30 cellular contexts compared by ENCODE assay signal in genomic region chr1:25869909-25870606, GRCh38. TPM values are rescaled to one million over a fixed set of nuclear protein-coding genes. Genes with fewer than 3 reads are reported as not detected.
DNase-seq lines count a peak whose midpoint lies in the region; ATAC-seq, FAIRE-seq and TF ChIP-seq lines count a peak whose summit lies in the region.
"Had no signal": no experiment of that assay in that cellular context is flagged by ENCODE, and none has a peak within 500 bp of the region (broad histone marks: within the 10 kb centered on the region; RNA-seq: fewer than 3 reads in every experiment).

No MANE protein-coding gene starts in this region.

- H3K9me3 ChIP-seq in A549 (no peaks in the 10 kb centered on the region), HEK293 (ENCODE audit: control insufficient read depth, insufficient read depth, low read depth, low read length) (no peaks in the 10 kb centered on the region), esophagus muscularis mucosa (no peaks in the 10 kb centered on the region)
- H3K9me3 ChIP-seq: BE2C, psoas muscle, transverse colon had no signal

- H3K4me1 ChIP-seq in A549 (peaks cover 62% of the 10 kb centered on the region), HEK293 (ENCODE audit: control insufficient read depth, insufficient read depth, low read length) (no peaks in the 10 kb centered on the region), esophagus muscularis mucosa (peaks cover 20 to 43% (median 40%) of the 10 kb centered on the region in 4 donors)
- H3K4me1 ChIP-seq: BE2C had no signal

- WGBS in A549 (ENCODE audit: missing lambda C conversion rate): 100% methylated on average over 3 of the region's 6 CpGs
- WGBS in esophagus muscularis mucosa: 71% methylated on average over 4 of the region's 6 CpGs

- TF ChIP-seq RAD21 in A549 (conservative IDR thresholded peaks at IDR 0.05 in 1 of 2, IDR thresholded peaks at IDR 0.05 in 1 of 2): no peak

- no peak for TF ChIP-seq CTCF in A549 (IDR thresholded peaks at IDR 0.05)
- no peak for TF ChIP-seq CTCF in HEK293 (tag by site-specific recombination; IDR thresholded peaks at IDR 0.05)
- TF ChIP-seq CTCF in WTC11 (IDR thresholded peaks at IDR 0.05): no peak
- TF ChIP-seq CTCF in esophagus muscularis mucosa (IDR thresholded peaks at IDR 0.05): no peak

- H3K4me1 Mint-ChIP-seq in WTC11: peaks cover 26% of the 10 kb centered on the region

- H3K36me3 ChIP-seq in HEK293 (ENCODE audit: control insufficient read depth in 2 of 2, insufficient read depth in 1 of 2, low read length in 2 of 2): peaks cover 0 to 11% of the 10 kb centered on the region in 2 experiments; a peak in 1 of 3 replicates
- H3K36me3 ChIP-seq in esophagus muscularis mucosa: peaks cover 0 to 24% (median 10%) of the 10 kb centered on the region in 4 donors
- H3K36me3 ChIP-seq: BE2C, transverse colon had no signal

- H3K4me3 ChIP-seq in A549: no peak overlapping the region
- H3K4me3 ChIP-seq in HEK293 (ENCODE audit: low read depth, low read length): no peak overlapping the region
- no peak overlapping the region for H3K4me3 ChIP-seq in esophagus muscularis mucosa
- H3K4me3 ChIP-seq: psoas muscle, transverse colon had no signal

- CTCF ChIA-PET in A549 (lab: Yijun Ruan, JAX): no interaction called here
- CTCF ChIA-PET in HEK293 (lab: Yijun Ruan, JAX): interaction anchor here (0.6 to 0.7 kb wide), 2 partner anchors 292 to 547 kb away, joined by 3 to 5 read pairs; no protein-coding TSS in a partner anchor
- CTCF ChIA-PET in WTC11 (lab: Charles Lee): interaction anchor here (1.4 kb wide), 1 partner anchor 26 kb away, joined by 5 read pairs; no protein-coding TSS in a partner anchor

- H3K27me3 Mint-ChIP-seq in WTC11 (ENCODE audit: low read depth): no peaks in the 10 kb centered on the region
- H3K27me3 Mint-ChIP-seq: naive B cell, T-helper 17 cell had no signal

- no peak overlapping the region for H3K27ac Mint-ChIP-seq in WTC11
- H3K27ac Mint-ChIP-seq: activated CD4-positive, alpha-beta memory T cell treated with anti-CD3 and anti-CD28 coated beads, Interleukin-2, amount 10 ng/mL, durations not matched to agents 7 days and 5 days; activated naive CD4-positive, alpha-beta T cell treated with anti-CD3 and anti-CD28 coated beads, Interleukin-2, amount 50 U/mL, for 72 hours; activated T-helper 2 cell treated with anti-CD3 and anti-CD28 coated beads, Interferon-gamma antibody, Interleukin-2, Interleukin-4, amounts not matched to agents 10 μg/mL and 5 μg/mL and 100 μg/mL, durations not matched to agents 14 hours and 24 hours and 36 hours; immature natural killer cell; T-helper 17 cell had no signal

- no peak overlapping the region for H3K4me3 Mint-ChIP-seq in WTC11
- H3K4me3 Mint-ChIP-seq: activated CD4-positive, alpha-beta memory T cell treated with anti-CD3 and anti-CD28 coated beads, Interleukin-2, amount 10 ng/mL, durations not matched to agents 7 days and 5 days; H9; immature natural killer cell; T-helper 17 cell had no signal

- peak overlapping the region in 1 of 2 experiments; percentile 41; a peak in 1 of 6 replicates for H3K27ac ChIP-seq in A549
- no peak overlapping the region for H3K27ac ChIP-seq in HEK293 (ENCODE audit: extremely low read depth, low read depth, low read length)
- H3K27ac ChIP-seq in esophagus muscularis mucosa (replicated peaks in 1 of 4): no peak overlapping the region
- H3K27ac ChIP-seq: HL-60, psoas muscle, transverse colon had no signal

- H3K9me3 Mint-ChIP-seq in WTC11: no peaks in the 10 kb centered on the region
- H3K9me3 Mint-ChIP-seq: activated CD4-positive, alpha-beta memory T cell treated with anti-CD3 and anti-CD28 coated beads, Interleukin-2, amount 10 ng/mL, durations not matched to agents 7 days and 5 days; activated naive CD4-positive, alpha-beta T cell treated with anti-CD3 and anti-CD28 coated beads, Interleukin-2, amount 50 U/mL, for 72 hours; activated T-helper 2 cell treated with anti-CD3 and anti-CD28 coated beads, Interferon-gamma antibody, Interleukin-2, Interleukin-4, amounts not matched to agents 10 μg/mL and 5 μg/mL and 100 μg/mL, durations not matched to agents 14 hours and 24 hours and 36 hours; H9; immature natural killer cell; naive B cell had no signal

- peak overlapping the region; percentile 51; the same call in 1 of the 3 replicates for H3K4me2 ChIP-seq in A549

- DNase-seq in A549 (ENCODE audit: low read depth in 1 of 2, low spot score in 1 of 2): no peak
- peak; percentile 29 for DNase-seq in WTC11 (ENCODE audit: low spot score)
- peak; percentile 28 for DNase-seq in mesenteric fat pad (ENCODE audit: low spot score)
- DNase-seq in medulla oblongata (ENCODE audit: extremely low spot score): no peak
- no peak for DNase-seq in OCI-M1 (lab: John Stamatoyannopoulos, UW)
- DNase-seq in NCI-H226: no peak
- DNase-seq in esophagus muscularis mucosa (ENCODE audit: extremely low spot score): no peak
- DNase-seq: activated CD4-positive, alpha-beta memory T cell treated with anti-CD3 and anti-CD28 coated beads, Interleukin-2, amount 10 ng/mL, durations not matched to agents 7 days and 5 days; amygdala; BE2C; H9; hippocampal formation; immature natural killer cell; midbrain; MV-4-11; naive B cell; NCI-H510A; occipital lobe; stimulated activated CD4-positive, alpha-beta T cell treated with anti-CD3 and anti-CD28 coated beads, Interleukin-15, amount 100 ng/mL, for 24 hours; stimulated activated CD4-positive, alpha-beta T cell treated with anti-CD3 and anti-CD28 coated beads, Interleukin-4, amount 100 ng/mL, for 4 hours; T-helper 17 cell; transverse colon had no signal

- no peaks in the 10 kb centered on the region for H3K36me3 Mint-ChIP-seq in WTC11
- H3K36me3 Mint-ChIP-seq: activated naive CD4-positive, alpha-beta T cell treated with anti-CD3 and anti-CD28 coated beads, Interleukin-2, amount 50 U/mL, for 72 hours; immature natural killer cell; naive B cell had no signal

- POLR2A ChIA-PET in A549 (lab: Yijun Ruan, JAX): no interaction called here
- POLR2A ChIA-PET in HEK293 (lab: Yijun Ruan, JAX): no interaction called here
- POLR2A ChIA-PET in WTC11 (lab: Charles Lee): interaction anchor here (1.2 kb wide), 1 partner anchor 48 kb away, joined by 3 read pairs; no protein-coding TSS in a partner anchor

- no peak for ATAC-seq in A549
- ATAC-seq in WTC11: peak; percentile 36
- ATAC-seq: activated naive CD4-positive, alpha-beta T cell treated with anti-CD3 and anti-CD28 coated beads, Interleukin-2, amount 50 U/mL, for 72 hours; left lobe of liver; psoas muscle; T-helper 17 cell had no signal

- no peaks in the 10 kb centered on the region for H3K27me3 ChIP-seq in esophagus muscularis mucosa
- H3K27me3 ChIP-seq: BE2C, transverse colon had no signal

- no peak for TF ChIP-seq EP300 in A549 (IDR thresholded peaks at IDR 0.05)
- no peak for TF ChIP-seq EP300 in esophagus muscularis mucosa (IDR thresholded peaks at IDR 0.05)

- no peak for FAIRE-seq in A549 (lab: Jason Lieb, UNC)
- FAIRE-seq: endothelial cell of umbilical vein, GM12891 had no signal

- intact Hi-C loops in esophagus muscularis mucosa (cut with DNase I): no loop called here

- no peak for TF ChIP-seq POLR2A in A549 (IDR thresholded peaks at IDR 0.05; ENCODE audit: low read length)
- no peak for TF ChIP-seq POLR2A in esophagus muscularis mucosa (IDR thresholded peaks at IDR 0.05; ENCODE audit: low read depth)

TF ChIP-seq in A549, 52 proteins besides CTCF, POLR2A, EP300 and RAD21 (continues in another document):
- TF ChIP-seq TP53 (CRISPR knock-in tag; IDR thresholded peaks at IDR 0.05): no peak
- TF ChIP-seq RNF2 (IDR thresholded peaks at IDR 0.05; ENCODE audit: borderline replicate concordance, low read depth): no peak

TF ChIP-seq in WTC11, 78 proteins besides CTCF, POLR2A, EP300 and RAD21 (continues in another document):
- TF ChIP-seq JAZF1 (CRISPR knock-in tag; IDR thresholded peaks at IDR 0.05): no peak
- no peak for TF ChIP-seq IRF2 (CRISPR knock-in tag; IDR thresholded peaks at IDR 0.05; ENCODE audit: borderline replicate concordance, low read depth)

RNA-seq across cellular contexts. Expression of gene PAQR7, which starts 5.5 kb away (rescaled TPM):
- polyA plus RNA-seq in A549 (2011; rRNA removed): 2.3 and 3.4 TPM in 2 replicates
- 2.6 and 4.0 TPM in 2 replicates for polyA plus RNA-seq in A549 (2012; cell fraction: cytosol; rRNA removed)
- 6.9 and 7.4 TPM in 2 replicates for polyA plus RNA-seq in A549 (2012; cell fraction: nucleus; rRNA removed)
- polyA plus RNA-seq in A549 (2017; fragmentation: RNase III; extraction: RNeasy Plus Mini Kit Qiagen cat#74134 plus additional on column Dnase treatment): 5.9 to 6.4 TPM (median 6.0 TPM) in 3 replicates
- polyA minus RNA-seq in A549 (2011; rRNA and poly(A)+ RNA removed): 8.5 and 10.1 TPM in 2 replicates
- total RNA-seq in WTC11 (2021): 6.7 to 9.1 TPM (median 8.4 TPM) in 3 replicates
- total RNA-seq in mesenteric fat pad: 7.2 TPM
- total RNA-seq in esophagus muscularis mucosa: 1 to 10 TPM; 4.6 to 9.3 (median 8.0) TPM

RNA-seq across cellular contexts. Expression of gene AUNIP, which starts 10.8 kb away (rescaled TPM):
- polyA plus RNA-seq in A549 (2011; rRNA removed): 6.6 and 8.4 TPM in 2 replicates
- 4.5 and 5.2 TPM in 2 replicates for polyA plus RNA-seq in A549 (2012; cell fraction: cytosol; rRNA removed)
- 2.0 and 2.9 TPM in 2 replicates for polyA plus RNA-seq in A549 (2012; cell fraction: nucleus; rRNA removed)
- polyA plus RNA-seq in A549 (2017; fragmentation: RNase III; extraction: RNeasy Plus Mini Kit Qiagen cat#74134 plus additional on column Dnase treatment): 5.6 to 7.3 TPM (median 6.5 TPM) in 3 replicates
- polyA minus RNA-seq in A549 (2011; rRNA and poly(A)+ RNA removed): 5.2 and 6.7 TPM in 2 replicates
- 14.2 to 16.1 TPM (median 15.1 TPM) in 3 replicates for total RNA-seq in WTC11 (2021)
- total RNA-seq in mesenteric fat pad: not detected
- not detected for total RNA-seq in esophagus muscularis mucosa
- total RNA-seq: left lobe of liver had no signal

RNA-seq across cellular contexts. Expression of gene STMN1, which starts 36.2 kb away (rescaled TPM):
- 75.3 and 82.4 TPM in 2 replicates for polyA plus RNA-seq in A549 (2011; rRNA removed)
- 48.1 and 55.7 TPM in 2 replicates for polyA plus RNA-seq in A549 (2012; cell fraction: cytosol; rRNA removed)
- polyA plus RNA-seq in A549 (2012; cell fraction: nucleus; rRNA removed): 18.1 and 32.8 TPM in 2 replicates
- 145 to 177 TPM (median 147 TPM) in 3 replicates for polyA plus RNA-seq in A549 (2017; fragmentation: RNase III; extraction: RNeasy Plus Mini Kit Qiagen cat#74134 plus additional on column Dnase treatment)
- polyA minus RNA-seq in A549 (2011; rRNA and poly(A)+ RNA removed): 10.2 and 10.9 TPM in 2 replicates
- total RNA-seq in WTC11 (2021): 418 to 483 TPM (median 458 TPM) in 3 replicates
- 39.3 TPM for total RNA-seq in mesenteric fat pad
- 10 to 100 TPM; 15.0 to 25.7 (median 16.8) TPM for total RNA-seq in esophagus muscularis mucosa

RNA-seq across cellular contexts. Expression of gene MTFR1L, which starts 50.3 kb away (rescaled TPM):
- polyA plus RNA-seq in A549 (2011; rRNA removed): 26.1 and 33.0 TPM in 2 replicates
- 27.5 and 30.1 TPM in 2 replicates for polyA plus RNA-seq in A549 (2012; cell fraction: cytosol; rRNA removed)
- 24.6 and 27.8 TPM in 2 replicates for polyA plus RNA-seq in A549 (2012; cell fraction: nucleus; rRNA removed)
- polyA plus RNA-seq in A549 (2017; fragmentation: RNase III; extraction: RNeasy Plus Mini Kit Qiagen cat#74134 plus additional on column Dnase treatment): 24.7 to 26.1 TPM (median 25.9 TPM) in 3 replicates
- 25.7 and 29.3 TPM in 2 replicates for polyA minus RNA-seq in A549 (2011; rRNA and poly(A)+ RNA removed)
- 28.9 to 32.2 TPM (median 30.5 TPM) in 3 replicates for total RNA-seq in WTC11 (2021)
- 53.8 TPM for total RNA-seq in mesenteric fat pad
- 100 to 1,000 TPM in 2 of 4 donors, 10 to 100 TPM in 2; 91.1 to 107 (median 101) TPM for total RNA-seq in esophagus muscularis mucosa

Comparison
In these comparisons a context has a peak if more than half of its experiments do, and no peak if none do; other contexts are left out.
1. DNase-seq: peak in WTC11 (single experiment) and mesenteric fat pad (single experiment); none in A549 (0 of 2), medulla oblongata (single experiment), OCI-M1 (single experiment), NCI-H226 (single experiment) and esophagus muscularis mucosa (single experiment).
2. RNA of gene AUNIP, which starts 10.8 kb away (total RNA-seq): 14.2 to 16.1 TPM in WTC11; not detected in mesenteric fat pad (single experiment) and not detected in esophagus muscularis mucosa; every median in the first group is over 10 times any median in the second.
3. RNA of gene STMN1, which starts 36.2 kb away (total RNA-seq): 418 to 483 TPM in WTC11; 39.3 TPM in mesenteric fat pad (single experiment) and 15.0 to 25.7 TPM in esophagus muscularis mucosa; every median in the first group is over 10 times any median in the second.